Comparison of ENCODE assay signal across 11 cellular contexts in genomic region chr17:79305831-79306687, GRCh38.
DNase-seq lines count a peak whose midpoint lies in the region; ATAC-seq and TF ChIP-seq lines count a peak whose summit lies in the region.
"Had no signal": no experiment of that assay in that cellular context is flagged by ENCODE, and none has a peak within 500 bp of the region (broad histone marks: within the 10 kb centered on the region; RNA-seq: fewer than 3 reads in every experiment).

No MANE protein-coding gene starts in this region.

- H3K27me3 ChIP-seq in GM23248 (replicated peaks; ENCODE audit: insufficient read depth) = peaks cover 10% of the 10 kb centered on the region
- H3K27me3 ChIP-seq in right cardiac atrium (ENCODE audit: control insufficient read depth, insufficient read depth) = no peaks in the 10 kb centered on the region
- H3K27me3 ChIP-seq: brain microvascular endothelial cell had no signal

- intact Hi-C loops in right cardiac atrium (cut with DNase I) = no loop called here

- H3K4me1 Mint-ChIP-seq in stimulated activated memory B cell treated with anti-CD40 and anti-IgM and Interleukin-4, amounts not matched to agents 10 μg/mL and 1 μg/mL and 100 μg/mL, for 72 hours = peaks cover 62% of the 10 kb centered on the region
- H3K4me1 Mint-ChIP-seq in osteocyte (ENCODE audit: unreplicated experiment) = no peaks in the 10 kb centered on the region

- H3K27ac ChIP-seq in GM23248 (no peak overlapping the region), VCaP (peak overlapping the region; percentile 84), right cardiac atrium (ENCODE audit: low read length) (no peak overlapping the region)
- H3K27ac ChIP-seq: brain microvascular endothelial cell had no signal

- no peak overlapping the region for H3K4me3 Mint-ChIP-seq in stimulated activated memory B cell treated with anti-CD40 and anti-IgM and Interleukin-4, amounts not matched to agents 10 μg/mL and 1 μg/mL and 100 μg/mL, for 72 hours
- no peak overlapping the region for H3K4me3 Mint-ChIP-seq in osteocyte (ENCODE audit: unreplicated experiment)
- H3K4me3 Mint-ChIP-seq: naive thymus-derived CD8-positive, alpha-beta T cell had no signal

- no peak overlapping the region for H2AFZ ChIP-seq in GM23248

- H3K36me3 Mint-ChIP-seq in stimulated activated memory B cell treated with anti-CD40 and anti-IgM and Interleukin-4, amounts not matched to agents 10 μg/mL and 1 μg/mL and 100 μg/mL, for 72 hours = no peaks in the 10 kb centered on the region
- no peaks in the 10 kb centered on the region for H3K36me3 Mint-ChIP-seq in osteocyte (ENCODE audit: unreplicated experiment)
- H3K36me3 Mint-ChIP-seq: naive thymus-derived CD8-positive, alpha-beta T cell had no signal

- DNase-seq in GM23248 (peak; percentile 35), right cardiac atrium (peak; percentile 48 to 84 (median 69)), Kasumi-1 (lab: John Stamatoyannopoulos, UW) (no peak), osteocyte (ENCODE audit: extremely low spot score, unreplicated experiment) (no peak), SIG-M5 (lab: John Stamatoyannopoulos, UW) (no peak)
- no peak for DNase-seq in stimulated activated CD4-positive, alpha-beta T cell treated with anti-CD3 and anti-CD28 coated beads, Interleukin-4, amount 100 ng/mL, for 4 hours
- DNase-seq: brain microvascular endothelial cell; naive thymus-derived CD8-positive, alpha-beta T cell had no signal

- in situ Hi-C loops in GM23248 (cut with MboI) = no loop called here

- no peak overlapping the region for H3K4me3 ChIP-seq in GM23248
- no peak overlapping the region for H3K4me3 ChIP-seq in right cardiac atrium (ENCODE audit: low read length)

- TF ChIP-seq CTCF in VCaP (conservative IDR thresholded peaks at IDR 0.05) (no peak), osteocyte (IDR thresholded peaks at IDR 0.05) (no peak)

- no peak overlapping the region for H3K9ac ChIP-seq in GM23248

- H3K79me2 ChIP-seq in GM23248 (ENCODE audit: insufficient read depth) = no peaks in the 10 kb centered on the region

- H3K4me2 ChIP-seq in GM23248 (ENCODE audit: unreplicated experiment) = no peak overlapping the region

- WGBS in GM23248 (ENCODE audit: low coverage in 1 of 2, low lambda C conversion rate in 2 of 2, missing lambda C conversion rate in 2 of 2), 2 experiments = 29 to 30% methylated on average over 30 to 31 of the region's 31 CpGs
- WGBS in right cardiac atrium = 36% methylated on average over 31 of the region's 31 CpGs

- H3F3A ChIP-seq in GM23248 (ENCODE audit: insufficient read depth) = no peaks in the 10 kb centered on the region

- ATAC-seq in right cardiac atrium = peak; percentile 69 to 77
- ATAC-seq in stimulated activated memory B cell treated with anti-CD40 and anti-IgM and Interleukin-4, amounts not matched to agents 10 μg/mL and 1 μg/mL and 100 μg/mL, for 72 hours = no peak
- ATAC-seq: activated CD4-positive, CD25-positive, alpha-beta regulatory T cell treated with anti-CD3 and anti-CD28 coated beads, Interleukin-2, amount 50 U/mL, for 24 hours; naive thymus-derived CD8-positive, alpha-beta T cell had no signal

- H3K27ac Mint-ChIP-seq in stimulated activated memory B cell treated with anti-CD40 and anti-IgM and Interleukin-4, amounts not matched to agents 10 μg/mL and 1 μg/mL and 100 μg/mL, for 72 hours = peak overlapping the region; percentile 62
- no peak overlapping the region for H3K27ac Mint-ChIP-seq in osteocyte (ENCODE audit: unreplicated experiment)
- H3K27ac Mint-ChIP-seq: naive thymus-derived CD8-positive, alpha-beta T cell had no signal

- H4K20me1 ChIP-seq in GM23248 (ENCODE audit: insufficient read depth) = no peaks in the 10 kb centered on the region

- no peaks in the 10 kb centered on the region for H3K4me1 ChIP-seq in GM23248 (ENCODE audit: insufficient read depth)
- H3K4me1 ChIP-seq in right cardiac atrium (ENCODE audit: control insufficient read depth, insufficient read depth, low read length) = peaks cover 9% of the 10 kb centered on the region

- H3K9me3 Mint-ChIP-seq in stimulated activated memory B cell treated with anti-CD40 and anti-IgM and Interleukin-4, amounts not matched to agents 10 μg/mL and 1 μg/mL and 100 μg/mL, for 72 hours = no peaks in the 10 kb centered on the region
- no peaks in the 10 kb centered on the region for H3K9me3 Mint-ChIP-seq in osteocyte (ENCODE audit: unreplicated experiment)
- H3K9me3 Mint-ChIP-seq: naive thymus-derived CD8-positive, alpha-beta T cell had no signal

- H3K9me3 ChIP-seq in GM23248 (ENCODE audit: low read depth) (no peaks in the 10 kb centered on the region), right cardiac atrium (ENCODE audit: control insufficient read depth, low read length) (no peaks in the 10 kb centered on the region)

- H3K27me3 Mint-ChIP-seq in stimulated activated memory B cell treated with anti-CD40 and anti-IgM and Interleukin-4, amounts not matched to agents 10 μg/mL and 1 μg/mL and 100 μg/mL, for 72 hours = peaks cover 46% of the 10 kb centered on the region
- H3K27me3 Mint-ChIP-seq in osteocyte (ENCODE audit: unreplicated experiment) = peaks cover 15% of the 10 kb centered on the region

- no peaks in the 10 kb centered on the region for H3K9me2 ChIP-seq in GM23248 (ENCODE audit: insufficient read depth)

- H3K36me3 ChIP-seq in GM23248 (ENCODE audit: low read depth) = no peaks in the 10 kb centered on the region
- H3K36me3 ChIP-seq: brain microvascular endothelial cell had no signal

Comparison
In these comparisons a context has a peak if more than half of its experiments do, and no peak if none do; other contexts are left out.
1. DNase-seq: peak in GM23248 (single experiment) and right cardiac atrium (3 of 3); none in Kasumi-1 (0 of 2), osteocyte (single experiment), SIG-M5 (single experiment) and stimulated activated CD4-positive, alpha-beta T cell treated with anti-CD3 and anti-CD28 coated beads, Interleukin-4, amount 100 ng/mL, for 4 hours (0 of 2).